Comparison of ENCODE assay signal across 8 cellular contexts in the genomic region with DNA sequence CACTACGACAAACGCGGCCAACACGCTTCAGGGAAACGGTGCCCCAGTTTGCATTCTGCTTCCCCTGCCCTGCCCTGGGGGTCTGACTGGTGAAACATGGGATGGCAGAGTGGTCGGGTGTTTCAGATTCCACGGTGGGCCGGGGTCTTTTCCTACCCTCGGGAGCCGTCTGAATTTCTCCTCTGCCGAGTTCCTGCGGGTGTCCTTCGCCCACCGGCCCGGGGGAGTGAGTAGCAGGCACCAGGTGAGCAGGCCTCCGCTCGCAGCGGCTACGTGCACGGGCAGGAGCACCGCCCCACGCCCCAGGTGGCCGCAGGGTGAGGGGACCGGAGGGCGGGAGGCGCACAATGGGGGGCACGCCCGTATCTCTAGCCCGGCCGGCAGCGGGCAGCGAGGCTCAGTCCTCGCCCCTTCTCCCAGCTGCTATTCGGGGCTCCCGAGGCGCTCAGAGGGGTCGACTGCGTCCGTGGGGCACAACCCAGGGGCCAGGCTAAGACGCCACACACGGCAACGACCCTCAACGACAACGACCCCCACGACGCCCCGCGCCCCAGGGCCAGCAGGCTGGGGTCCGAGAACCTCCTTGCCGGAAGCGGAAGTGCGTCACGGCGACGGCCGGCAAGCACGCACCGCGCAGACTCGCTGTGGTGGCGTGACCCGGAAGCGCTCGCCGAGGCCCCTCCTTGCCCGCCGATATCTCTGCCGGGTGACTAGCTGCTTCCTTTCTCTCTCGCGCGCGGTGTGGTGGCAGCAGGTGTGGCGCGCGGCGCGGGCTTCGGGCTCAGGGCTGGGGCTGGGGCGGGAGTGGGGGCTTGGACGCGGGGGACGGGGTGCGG. TPM values are rescaled to one million over a fixed set of nuclear protein-coding genes. Genes with fewer than 3 reads are reported as not detected.
DNase-seq lines count a peak whose midpoint lies in the region; ATAC-seq and TF ChIP-seq lines count a peak whose summit lies in the region.

A gene (plus strand): TSS at position 721 of the 836 bp plus-strand sequence. CDS start 236 bp downstream, outside the sequence.

- no peak for TF ChIP-seq CTCF in AG09319 (IDR thresholded peaks at IDR 0.05; ENCODE audit: low read depth, low read length)

- ATAC-seq in GM19025 (IDR thresholded peaks at IDR 0.05; ENCODE audit: low read depth, unreplicated experiment) (peak; percentile 84), HG03342 (IDR thresholded peaks at IDR 0.05; ENCODE audit: unreplicated experiment) (peak; percentile 80)

- DNase-seq in AG09319 (ENCODE audit: extremely low read depth, low read depth): peak; percentile 68
- peak; percentile 88 for DNase-seq in NCI-H345 treated with DMSO at 0.1 percent for 48 hours (lab: John Stamatoyannopoulos, UW; ENCODE audit: unreplicated experiment)
- peak; percentile 90 for DNase-seq in activated CD4-positive, alpha-beta T cell treated with anti-CD3 and anti-CD28 coated beads for 1 hour
- DNase-seq in cerebellum (ENCODE audit: low spot score): peak; percentile 96
- DNase-seq in kidney tubule cell (ENCODE audit: low spot score): peak; percentile 93
- DNase-seq in stimulated activated CD4-positive, alpha-beta T cell treated with anti-CD3 and anti-CD28 coated beads, Interleukin-1b, Interleukin-23, amount 100 ng/mL, for 1 hour (ENCODE audit: low read depth in 2 of 2): peak; percentile 76 to 82

RNA-seq across cellular contexts. Expression of the gene that starts here (rescaled TPM):
- 422 TPM for total RNA-seq in cerebellum

Comparison
In these comparisons a context has a peak if more than half of its experiments do, and no peak if none do; other contexts are left out.
1. Peak in every context shown above with its lines: DNase-seq and ATAC-seq.